Comparison of ENCODE assay signal across 26 cellular contexts in the genomic region with DNA sequence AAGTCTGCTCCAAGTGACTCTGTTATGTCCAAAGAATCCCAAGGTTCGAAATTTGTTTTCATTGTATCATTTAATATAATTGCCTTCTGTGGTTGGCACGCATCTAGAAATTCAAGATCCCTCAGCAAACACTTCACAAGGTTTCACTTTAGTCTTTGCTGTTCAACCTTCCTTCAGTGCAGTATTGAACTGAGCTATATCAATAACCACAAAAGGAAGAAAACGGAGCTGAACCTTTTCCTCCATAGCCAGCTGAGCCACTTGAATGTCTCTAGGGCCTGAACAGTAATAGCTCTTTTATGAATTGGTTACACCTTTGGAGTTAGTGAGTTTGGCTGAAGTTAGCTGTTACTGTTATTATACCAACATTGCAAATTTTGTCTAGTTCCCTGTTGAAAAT.
A peak's percentile ranks its signal among the peaks of the same experiment; 100 is the strongest.
DNase-seq lines count a peak whose midpoint lies in the region; ATAC-seq, FAIRE-seq and TF ChIP-seq lines count a peak whose summit lies in the region.
"Had no signal": no experiment of that assay in that cellular context is flagged by ENCODE, and none has a peak within 500 bp of the region (broad histone marks: within the 10 kb centered on the region; RNA-seq: fewer than 3 reads in every experiment).

No MANE protein-coding gene starts in this region.

- CTCF ChIA-PET in CD4-positive, alpha-beta T cell (lab: Charles Lee), result interaction anchor here (0.9 kb wide), 1 partner anchor 294 kb away, joined by 3 read pairs; no protein-coding TSS in a partner anchor
- CTCF ChIA-PET in activated CD8-positive, alpha-beta T cell treated with anti-CD3 and anti-CD28 coated beads for 36 hours (lab: Charles Lee), result interaction anchor here (0.8 to 3.2 kb wide), 7 partner anchors 10 to 294 kb away, joined by 3 to 14 read pairs (median 5); no protein-coding TSS in a partner anchor

- no peak overlapping the region for H3K4me3 ChIP-seq in small intestine (ENCODE audit: low read depth in 1 of 2, low read length in 2 of 2)
- H3K4me3 ChIP-seq: left ventricle myocardium inferior, pancreas, transverse colon had no signal

- DNase-seq in NCI-H1417 (lab: John Stamatoyannopoulos, UW) (peak in 2 of 3 experiments; percentile 11 to 46), NCI-H1417 treated with DMSO at 0.1 percent for 48 hours (lab: John Stamatoyannopoulos, UW) (no peak), NCI-H2029 treated with DMSO at 0.1 percent for 48 hours (lab: John Stamatoyannopoulos, UW) (peak; percentile 40), small intestine (no peak), DMS 273 (lab: John Stamatoyannopoulos, UW; ENCODE audit: unreplicated experiment) (no peak), foreskin melanocyte (no peak)
- DNase-seq in CD4-positive, alpha-beta T cell, result no peak
- DNase-seq in activated CD8-positive, alpha-beta T cell treated with anti-CD3 and anti-CD28 coated beads for 36 hours, result no peak
- DNase-seq: activated CD4-positive, CD25-positive, alpha-beta regulatory T cell; effector CD4-positive, alpha-beta T cell; EL; foreskin keratinocyte; Kasumi-1; left ventricle myocardium inferior; NCI-H1048; nephron progenitor cell; pancreas; right cardiac atrium; stimulated activated CD4-positive, alpha-beta T cell treated with anti-CD3 and anti-CD28 coated beads, Interleukin-12 subunit alpha, Interleukin-12 subunit beta, amount 100 ng/mL, for 4 hours; T1000; transverse colon had no signal

- POLR2A ChIA-PET in CD4-positive, alpha-beta T cell (lab: Charles Lee), result no interaction called here
- POLR2A ChIA-PET in activated CD8-positive, alpha-beta T cell treated with anti-CD3 and anti-CD28 coated beads for 36 hours (lab: Charles Lee), result interaction anchor here (0.6 to 1.2 kb wide), 2 partner anchors 26 to 61 kb away, joined by 3 to 4 read pairs; no protein-coding TSS in a partner anchor

- H3K27me3 Mint-ChIP-seq in CD4-positive, alpha-beta T cell, result no peaks in the 10 kb centered on the region
- no peaks in the 10 kb centered on the region for H3K27me3 Mint-ChIP-seq in activated CD8-positive, alpha-beta T cell treated with anti-CD3 and anti-CD28 coated beads for 36 hours
- H3K27me3 Mint-ChIP-seq: brain had no signal

- H3K36me3 Mint-ChIP-seq in CD4-positive, alpha-beta T cell (ENCODE audit: low read depth), result no peaks in the 10 kb centered on the region
- no peaks in the 10 kb centered on the region for H3K36me3 Mint-ChIP-seq in activated CD8-positive, alpha-beta T cell treated with anti-CD3 and anti-CD28 coated beads for 36 hours (ENCODE audit: low read depth)
- H3K36me3 Mint-ChIP-seq: brain, mesothelial cell of epicardium had no signal

- intact Hi-C loops in CD4-positive, alpha-beta T cell (cut with DNase I, micrococcal nuclease), result no loop called here
- intact Hi-C loops in activated CD8-positive, alpha-beta T cell treated with anti-CD3 and anti-CD28 coated beads for 36 hours (cut with micrococcal nuclease), result no loop called here

- WGBS in small intestine, 3 donors, result 36 to 61% (median 47%) methylated on average over 3 of the region's 3 CpGs

- no peak for ATAC-seq in CD4-positive, alpha-beta T cell (ENCODE audit: poor library complexity)
- ATAC-seq in activated CD8-positive, alpha-beta T cell treated with anti-CD3 and anti-CD28 coated beads for 36 hours, result no peak
- ATAC-seq: foreskin keratinocyte, pancreas, right cardiac atrium had no signal

- H3K9me3 ChIP-seq in CD4-positive, alpha-beta T cell (ENCODE audit: control insufficient read depth, low read length), result no peaks in the 10 kb centered on the region
- H3K9me3 ChIP-seq in small intestine (ENCODE audit: control insufficient read depth, low read depth), result no peaks in the 10 kb centered on the region
- H3K9me3 ChIP-seq: left ventricle myocardium inferior, pancreas, transverse colon had no signal

- peak overlapping the region; percentile 19 for H3K27ac Mint-ChIP-seq in CD4-positive, alpha-beta T cell
- H3K27ac Mint-ChIP-seq in activated CD8-positive, alpha-beta T cell treated with anti-CD3 and anti-CD28 coated beads for 36 hours, result peak overlapping the region; percentile 46
- H3K27ac Mint-ChIP-seq: brain, mesothelial cell of epicardium, nephron progenitor cell had no signal

- H3K36me3 ChIP-seq in small intestine (ENCODE audit: control insufficient read depth in 2 of 2, insufficient read depth in 2 of 2, low read length in 2 of 2), result no peaks in the 10 kb centered on the region
- H3K36me3 ChIP-seq: left ventricle myocardium inferior, pancreas, transverse colon had no signal

- peaks cover 5% of the 10 kb centered on the region for H3K9me3 Mint-ChIP-seq in CD4-positive, alpha-beta T cell
- no peaks in the 10 kb centered on the region for H3K9me3 Mint-ChIP-seq in activated CD8-positive, alpha-beta T cell treated with anti-CD3 and anti-CD28 coated beads for 36 hours
- H3K9me3 Mint-ChIP-seq: brain, mesothelial cell of epicardium, nephron progenitor cell had no signal

- no peaks in the 10 kb centered on the region for H3K27me3 ChIP-seq in CD4-positive, alpha-beta T cell (ENCODE audit: control insufficient read depth, insufficient read depth, low read length)
- no peaks in the 10 kb centered on the region for H3K27me3 ChIP-seq in small intestine (ENCODE audit: control insufficient read depth in 2 of 2, insufficient read depth in 2 of 2, low read length in 2 of 2)
- H3K27me3 ChIP-seq: foreskin keratinocyte, pancreas, transverse colon had no signal

- peaks cover 6 to 8% of the 10 kb centered on the region in 2 donors for H3K4me1 ChIP-seq in small intestine (ENCODE audit: control insufficient read depth in 2 of 2, insufficient read depth in 1 of 2, low read depth in 1 of 2, low read length in 1 of 2)
- H3K4me1 ChIP-seq: foreskin keratinocyte, left ventricle myocardium inferior, pancreas had no signal

- H3K4me1 Mint-ChIP-seq in CD4-positive, alpha-beta T cell (ENCODE audit: low read depth), result peaks cover 49% of the 10 kb centered on the region
- H3K4me1 Mint-ChIP-seq in activated CD8-positive, alpha-beta T cell treated with anti-CD3 and anti-CD28 coated beads for 36 hours (ENCODE audit: low read depth), result peaks cover 65% of the 10 kb centered on the region
- H3K4me1 Mint-ChIP-seq: mesothelial cell of epicardium had no signal

- no peak overlapping the region for H3K4me3 Mint-ChIP-seq in CD4-positive, alpha-beta T cell
- H3K4me3 Mint-ChIP-seq in activated CD8-positive, alpha-beta T cell treated with anti-CD3 and anti-CD28 coated beads for 36 hours, result no peak overlapping the region
- H3K4me3 Mint-ChIP-seq: brain, mesothelial cell of epicardium, nephron progenitor cell had no signal

- FAIRE-seq in small intestine (lab: Jason Lieb, UNC), result no peak
- FAIRE-seq: A204.1, H1, pancreas, RCC 7860 had no signal

- H3K27ac ChIP-seq in CD4-positive, alpha-beta T cell (ENCODE audit: low read depth, low read length), result no peak overlapping the region
- H3K27ac ChIP-seq in small intestine (ENCODE audit: low read depth in 1 of 2, low read length in 1 of 2), result no peak overlapping the region
- H3K27ac ChIP-seq: foreskin keratinocyte, left ventricle myocardium inferior, pancreas, transverse colon had no signal

- TF ChIP-seq CTCF in CD4-positive, alpha-beta T cell (IDR thresholded peaks at IDR 0.05), result no peak
- no peak for TF ChIP-seq CTCF in activated CD8-positive, alpha-beta T cell treated with anti-CD3 and anti-CD28 coated beads for 36 hours (IDR thresholded peaks at IDR 0.05)

Comparison
In these comparisons a context has a peak if more than half of its experiments do, and no peak if none do; other contexts are left out.
1. DNase-seq: peak in NCI-H1417 (2 of 3) and NCI-H2029 treated with DMSO at 0.1 percent for 48 hours (single experiment); none in NCI-H1417 treated with DMSO at 0.1 percent for 48 hours (single experiment), CD4-positive, alpha-beta T cell (0 of 10), activated CD8-positive, alpha-beta T cell treated with anti-CD3 and anti-CD28 coated beads for 36 hours (single experiment), small intestine (single experiment), DMS 273 (single experiment) and foreskin melanocyte (single experiment).